Comparison of ENCODE assay signal across 1 cellular context in genomic region chr20:18662279-18662678, GRCh38.
TF ChIP-seq lines count a peak whose summit lies in the region.

No MANE protein-coding gene starts in this region.

TF ChIP-seq in GM12878, 131 proteins besides CTCF, POLR2A, EP300 and RAD21 (continued from another document):
- TF ChIP-seq USF2 (IDR thresholded peaks at IDR 0.05; ENCODE audit: borderline replicate concordance, low read depth, low read length) (no peak), PRDM15 (CRISPR knock-in tag; IDR thresholded peaks at IDR 0.05) (no peak), KDM1A (IDR thresholded peaks at IDR 0.05; ENCODE audit: borderline replicate concordance) (no peak), NFIC (IDR thresholded peaks at IDR 0.05; ENCODE audit: low read depth, low read length) (peak; percentile 81), E4F1 (IDR thresholded peaks at IDR 0.05; ENCODE audit: borderline replicate concordance, partially characterized antibody) (no peak), WRNIP1 (IDR thresholded peaks at IDR 0.05; ENCODE audit: borderline replicate concordance, low read depth, low read length) (no peak), GABPA (IDR thresholded peaks at IDR 0.05; ENCODE audit: low read depth) (no peak), FOXK2 (IDR thresholded peaks at IDR 0.05) (no peak), IKZF1 (conservative IDR thresholded peaks at IDR 0.05) (0 out of 2 replicates have a peak, but pooled peaks have one; percentile 24), SP1 (IDR thresholded peaks at IDR 0.05; ENCODE audit: low read depth, low read length) (no peak), CUX1 (IDR thresholded peaks at IDR 0.05; ENCODE audit: insufficient replicate concordance, low read depth, low read length) (no peak), MXI1 (IDR thresholded peaks at IDR 0.05; ENCODE audit: low read depth, low read length) (no peak), CEBPZ (IDR thresholded peaks at IDR 0.05; ENCODE audit: low read depth, low read length) (no peak), ZNF207 (IDR thresholded peaks at IDR 0.05; ENCODE audit: borderline replicate concordance) (no peak), STAT3 (IDR thresholded peaks at IDR 0.05; ENCODE audit: low read depth, low read length) (no peak), RCOR1 (conservative IDR thresholded peaks at IDR 0.05; ENCODE audit: low read depth, low read length) (no peak), TBL1XR1 (IDR thresholded peaks at IDR 0.05; ENCODE audit: low read depth, low read length) (peak; percentile 66; the same call in 1 of the 2 replicates), IRF3 (IDR thresholded peaks at IDR 0.05) (no peak), CBFB (IDR thresholded peaks at IDR 0.05; ENCODE audit: low read depth) (no peak), RAD51 (IDR thresholded peaks at IDR 0.05) (no peak), MTA3 (IDR thresholded peaks at IDR 0.05; ENCODE audit: borderline replicate concordance, low read length) (peak; percentile 40; the same call in 1 of the 2 replicates)
